ENCODE assay signal across 7 cellular contexts in genomic region chr7:32779895-32780294, GRCh38.
DNase-seq lines count a peak whose midpoint lies in the region; ATAC-seq, FAIRE-seq and TF ChIP-seq lines count a peak whose summit lies in the region.
"Not testable (repeated sequence)": the region's sequence is repeated elsewhere in the genome, so short reads cannot be mapped to it uniquely, and the experiment has no call there.

No MANE protein-coding gene starts in this region.

- peaks cover 11% of the 10 kb centered on the region for H3K4me1 Mint-ChIP-seq in chondrocyte (ENCODE audit: low read depth)

- H3K9ac ChIP-seq in keratinocyte (ENCODE audit: control insufficient read depth, extremely low read depth, insufficient read depth, low read length), result not testable (repeated sequence)

- H3K27ac Mint-ChIP-seq in chondrocyte (ENCODE audit: unreplicated experiment), result peak overlapping the region; percentile 80

- not testable (repeated sequence) for H3K9me1 ChIP-seq in keratinocyte (ENCODE audit: control insufficient read depth, extremely low read depth, insufficient read depth, low read length)

- FAIRE-seq in RCC 7860 (lab: Jason Lieb, UNC) (peak; percentile 71), keratinocyte (lab: Jason Lieb, UNC) (peak; percentile 61), urothelium cell line (lab: Jason Lieb, UNC) (peak; percentile 40)

- not testable (repeated sequence) for H3K4me2 ChIP-seq in keratinocyte (ENCODE audit: control insufficient read depth, extremely low read depth, insufficient read depth, low read depth, low read length)

- peak; percentile 47 for ATAC-seq in SK-N-SH treated with all-trans-retinoic acid at 6 μM for 48 hours

- H3K27me3 Mint-ChIP-seq in chondrocyte (ENCODE audit: low read depth), result not testable (repeated sequence)

- not testable (repeated sequence) for H3K36me3 Mint-ChIP-seq in chondrocyte (ENCODE audit: low read depth)

- H3K27ac ChIP-seq in keratinocyte (ENCODE audit: control insufficient read depth, insufficient read depth, low read length), result not testable (repeated sequence)

- H3K79me2 ChIP-seq in keratinocyte (ENCODE audit: control insufficient read depth, insufficient read depth, low read length), result not testable (repeated sequence)

- H2AFZ ChIP-seq in keratinocyte (ENCODE audit: control insufficient read depth, low read length), result not testable (repeated sequence)

- not testable (repeated sequence) for H3K36me3 ChIP-seq in MG63; keratinocyte (ENCODE audit: control insufficient read depth in 2 of 2, extremely low read depth in 1 of 2, insufficient read depth in 2 of 2, low read length in 2 of 2)

- not testable (repeated sequence) for H3K27me3 ChIP-seq in MG63; keratinocyte (ENCODE audit: control insufficient read depth, extremely low read depth, insufficient read depth, low read length)

- not testable (repeated sequence) for TF ChIP-seq CTCF in chondrocyte (IDR thresholded peaks at IDR 0.05); keratinocyte (optimal IDR thresholded peaks at IDR 0.05 in 1 of 3, IDR thresholded peaks at IDR 0.05 in 1 of 3, conservative IDR thresholded peaks at IDR 0.05 in 1 of 3; ENCODE audit: extremely low read depth in 1 of 3, insufficient read depth in 2 of 3, low read length in 3 of 3)

- H3K4me1 ChIP-seq in keratinocyte (ENCODE audit: control insufficient read depth, extremely low read depth, insufficient read depth, low read length), result not testable (repeated sequence)

- not testable (repeated sequence) for H3K9me3 ChIP-seq in MG63; keratinocyte (ENCODE audit: control insufficient read depth, low read depth, low read length)

- dilution Hi-C loops in keratinocyte (cut with MboI; ENCODE audit: extremely low pct_ligation_motif_present, low sequenced_read_pairs), result not testable (repeated sequence)

- not testable (repeated sequence) for H4K20me1 ChIP-seq in keratinocyte (ENCODE audit: control insufficient read depth, extremely low read depth, insufficient read depth, low read length)

- not testable (repeated sequence) for H3K9me3 Mint-ChIP-seq in chondrocyte (ENCODE audit: low read depth)

- not testable (repeated sequence) for H3K4me3 Mint-ChIP-seq in chondrocyte (ENCODE audit: unreplicated experiment)

- H3K4me3 ChIP-seq in MG63; keratinocyte (ENCODE audit: control insufficient read depth in 2 of 3, extremely low read depth in 1 of 3, insufficient read depth in 2 of 3, low read depth in 1 of 3, low read length in 3 of 3): not testable (repeated sequence)

- DNase-seq in HT1080 (ENCODE audit: low read depth), result peak; percentile 8
- peak; percentile 36 for DNase-seq in MG63
- not testable (repeated sequence) for DNase-seq in RCC 7860 (ENCODE audit: low spot score); chondrocyte (ENCODE audit: low spot score); keratinocyte (ENCODE audit: low read depth, low spot score); urothelium cell line (ENCODE audit: low spot score)
